Comparison of ENCODE assay signal across 9 cellular contexts in the genomic region with DNA sequence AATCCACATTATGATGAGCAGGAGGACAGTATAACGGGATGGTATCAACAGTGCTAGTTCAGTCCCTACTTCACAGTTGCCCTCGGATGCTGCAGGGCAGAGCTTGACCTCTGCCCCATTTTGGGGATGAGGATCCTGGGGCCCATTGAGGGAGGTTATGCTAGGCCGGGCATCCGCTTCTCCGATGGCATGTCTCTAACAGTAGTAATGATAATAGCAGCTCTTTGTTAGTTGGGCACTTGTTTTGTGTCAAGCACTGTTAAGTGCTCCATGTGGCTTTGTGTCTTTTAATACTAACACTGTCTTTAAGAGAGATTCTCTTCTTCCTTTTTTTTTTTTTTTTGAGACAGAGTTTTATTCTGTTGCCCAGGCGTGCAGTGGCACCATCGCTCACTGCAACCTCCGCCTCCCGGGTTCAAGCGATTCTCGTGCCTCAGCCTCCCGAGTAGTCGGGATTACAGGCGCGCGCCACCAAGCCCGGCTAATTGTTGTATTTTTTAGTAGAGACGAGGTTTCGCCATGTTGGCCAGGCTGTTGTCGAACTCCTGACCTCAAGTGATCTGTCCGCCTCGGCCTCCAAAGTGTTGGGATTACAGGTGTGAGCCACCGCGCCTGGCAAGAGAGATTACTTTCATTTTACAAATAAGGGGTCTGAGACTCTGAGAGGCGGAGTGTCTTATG. TPM values are rescaled to one million over a fixed set of nuclear protein-coding genes. Genes with fewer than 3 reads are reported as not detected.
DNase-seq lines count a peak whose midpoint lies in the region; ATAC-seq and TF ChIP-seq lines count a peak whose summit lies in the region.
"Had no signal": no experiment of that assay in that cellular context is flagged by ENCODE, and none has a peak within 500 bp of the region (broad histone marks: within the 10 kb centered on the region; RNA-seq: fewer than 3 reads in every experiment).

No MANE protein-coding gene starts in this region.

- TF ChIP-seq CTCF in OCI-LY1 (IDR thresholded peaks at IDR 0.05; ENCODE audit: low read length) (no peak), neural crest cell (conservative IDR thresholded peaks at IDR 0.05) (no peak)

- H3K9ac ChIP-seq in OCI-LY1 (ENCODE audit: low read length) = peak overlapping the region; percentile 71

- no peaks in the 10 kb centered on the region for H3K27me3 ChIP-seq in OCI-LY1 (ENCODE audit: insufficient read depth, low read length)

- H3K27ac Mint-ChIP-seq in effector memory CD8-positive, alpha-beta T cell = peak overlapping the region; percentile 91 to 97
- peak overlapping the region; percentile 97 for H3K27ac Mint-ChIP-seq in neural crest cell (ENCODE audit: unreplicated experiment)

- H3K79me2 ChIP-seq in OCI-LY1 (ENCODE audit: insufficient read depth, low read length) = peaks cover 56% of the 10 kb centered on the region

- peak overlapping the region; percentile 96 for H3K4me3 ChIP-seq in OCI-LY1 (ENCODE audit: low read depth, low read length, poor library complexity, severe bottlenecking)

- H3K9me2 ChIP-seq in OCI-LY1 (ENCODE audit: low read depth, low read length) = no peaks in the 10 kb centered on the region

- peaks cover 39 to 46% of the 10 kb centered on the region in 2 donors for H3K4me1 Mint-ChIP-seq in effector memory CD8-positive, alpha-beta T cell (ENCODE audit: low read depth in 2 of 2)
- H3K4me1 Mint-ChIP-seq in neural crest cell = peaks cover 41% of the 10 kb centered on the region

- peaks cover 15% of the 10 kb centered on the region for H3K36me3 ChIP-seq in OCI-LY1 (ENCODE audit: insufficient read depth, low read length)

- H3K4me3 Mint-ChIP-seq in effector memory CD8-positive, alpha-beta T cell = peak overlapping the region; percentile 89 to 94
- H3K4me3 Mint-ChIP-seq in neural crest cell = peak overlapping the region; percentile 95

- H3K9me3 Mint-ChIP-seq in effector memory CD8-positive, alpha-beta T cell = no peaks in the 10 kb centered on the region
- H3K9me3 Mint-ChIP-seq in neural crest cell = no peaks in the 10 kb centered on the region

- H3K4me2 ChIP-seq in OCI-LY1 (ENCODE audit: low read length) = peak overlapping the region; percentile 98

- H3K27me3 Mint-ChIP-seq in effector memory CD8-positive, alpha-beta T cell = no peaks in the 10 kb centered on the region
- no peaks in the 10 kb centered on the region for H3K27me3 Mint-ChIP-seq in neural crest cell (ENCODE audit: low read depth)

- H3K4me1 ChIP-seq in OCI-LY1 (ENCODE audit: insufficient read depth, low read length, severe bottlenecking) = peaks cover 39% of the 10 kb centered on the region

- H3K9me3 ChIP-seq in OCI-LY1 (ENCODE audit: low read length) = no peaks in the 10 kb centered on the region

- H3F3A ChIP-seq in OCI-LY1 (ENCODE audit: insufficient read depth, low read length) = no peaks in the 10 kb centered on the region

- DNase-seq in COLO668 (lab: John Stamatoyannopoulos, UW; ENCODE audit: unreplicated experiment) (peak; percentile 20), neural crest cell (ENCODE audit: low read depth, low spot score) (no peak), mucosa of gallbladder (ENCODE audit: low spot score) (no peak)
- no peak for DNase-seq in effector memory CD8-positive, alpha-beta T cell
- DNase-seq in NK-92 treated with Interleukin-12 subunit alpha and Interleukin-12 subunit beta, amount 100 ng/mL, for 24 hours (lab: John Stamatoyannopoulos, UW) = no peak

- no peak for ATAC-seq in effector memory CD8-positive, alpha-beta T cell (replicated peaks)
- no peak for ATAC-seq in HG03175 (IDR thresholded peaks at IDR 0.05; ENCODE audit: unreplicated experiment)
- ATAC-seq in HG03159 (IDR thresholded peaks at IDR 0.05; ENCODE audit: unreplicated experiment) = no peak

- no peaks in the 10 kb centered on the region; the same call in 1 of the 2 replicates for H4K20me1 ChIP-seq in OCI-LY1 (ENCODE audit: insufficient read depth, low read length)

- peaks cover 38% of the 10 kb centered on the region for H3K36me3 Mint-ChIP-seq in effector memory CD8-positive, alpha-beta T cell (ENCODE audit: insufficient read depth)
- peaks cover 3% of the 10 kb centered on the region for H3K36me3 Mint-ChIP-seq in neural crest cell (ENCODE audit: low read depth)

- H3K27ac ChIP-seq in OCI-LY1 (ENCODE audit: low read depth, low read length, poor library complexity, severe bottlenecking) = peak overlapping the region; percentile 65

- H2AFZ ChIP-seq in OCI-LY1 (ENCODE audit: low read length) = no peak overlapping the region

RNA-seq across cellular contexts. Expression of a gene that starts 1.1 kb away (rescaled TPM):
- total RNA-seq in neural crest cell (291 and 304 TPM in 2 replicates), mucosa of gallbladder (85.9 TPM)

RNA-seq across cellular contexts. Expression of a gene that starts 37.9 kb away (rescaled TPM):
- total RNA-seq in neural crest cell (0.26 TPM in 1 of 2 replicates, not detected in the other), mucosa of gallbladder (0.20 TPM)
- total RNA-seq: HT1080 had no signal

RNA-seq across cellular contexts. Expression of a gene that starts 58.7 kb away (rescaled TPM):
- 57.3 and 58.0 TPM in 2 replicates for total RNA-seq in neural crest cell
- total RNA-seq in mucosa of gallbladder = 2.0 TPM

Comparison
In these comparisons a context has a peak if more than half of its experiments do, and no peak if none do; other contexts are left out.
1. RNA of a gene that starts 58.7 kb away (total RNA-seq): 57.3 to 58.0 TPM in neural crest cell; 2.0 TPM in mucosa of gallbladder (single experiment); every median in the first group is over 10 times any median in the second.